ENCODE assay signal across 27 cellular contexts in the genomic region with DNA sequence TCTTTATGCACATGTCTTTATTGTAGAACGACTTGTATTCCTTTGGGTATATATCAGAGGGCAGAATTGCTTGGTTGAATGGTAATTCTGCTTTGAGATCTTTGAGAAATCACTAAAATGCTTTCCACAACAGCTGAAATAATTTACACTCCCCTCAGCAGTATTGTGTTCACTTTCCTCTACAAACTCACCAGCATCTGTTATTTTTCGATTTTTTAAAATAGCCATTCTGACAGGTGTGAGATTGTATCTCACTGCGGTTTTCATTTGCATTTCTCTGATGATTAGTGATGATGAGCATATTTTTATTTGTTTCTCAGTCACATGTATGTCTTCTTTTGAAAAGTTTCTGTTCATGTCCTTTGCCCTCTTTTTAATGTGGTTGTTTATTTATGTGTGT.
"Had no signal": no experiment of that assay in that cellular context is flagged by ENCODE, and none has a peak within 500 bp of the region (broad histone marks: within the 10 kb centered on the region; RNA-seq: fewer than 3 reads in every experiment).

No MANE protein-coding gene starts in this region.

- H3K4me1 ChIP-seq: parathyroid adenoma, psoas muscle, right lobe of liver, sigmoid colon, stomach, thyroid gland, tibial nerve, upper lobe of left lung, vagina had no signal

- H2AFZ ChIP-seq: parathyroid adenoma had no signal

- H3K79me2 ChIP-seq: parathyroid adenoma had no signal

- H3K9ac ChIP-seq: parathyroid adenoma had no signal

- H3K27ac ChIP-seq: neutrophil, ovary, parathyroid adenoma, psoas muscle, right lobe of liver, sigmoid colon, stomach, thoracic aorta, thyroid gland, tibial nerve, upper lobe of left lung, vagina had no signal

- ATAC-seq: naive thymus-derived CD8-positive, alpha-beta T cell; natural killer cell treated with Interleukin-12 subunit alpha and Interleukin-12 subunit beta and Interleukin-15 and Interleukin-18, amount 100 ng/mL, for 72 hours; psoas muscle; right cardiac atrium; right lobe of liver; stimulated activated effector memory CD8-positive, alpha-beta T cell treated with anti-CD3 and anti-CD28 coated beads, Interleukin-12 subunit alpha, Interleukin-12 subunit beta, amount 100 ng/mL, for 72 hours; stimulated activated naive B cell treated with anti-CD40 and anti-IgM and Interleukin-4, amounts not matched to agents 10 μg/mL and 1 μg/mL and 100 μg/mL, for 72 hours had no signal

- H3K9me3 ChIP-seq: neutrophil, ovary, psoas muscle, right lobe of liver, sigmoid colon, thoracic aorta, thyroid gland, upper lobe of left lung, vagina had no signal

- DNase-seq: naive thymus-derived CD8-positive, alpha-beta T cell; nephron progenitor cell; nucleus accumbens; ovary; posterior cingulate gyrus; psoas muscle; right cardiac atrium; right lobe of liver; sigmoid colon; small intestine; stimulated activated CD4-positive, alpha-beta T cell treated with anti-CD3 and anti-CD28 coated beads, Interleukin-15, amount 100 ng/mL, for 24 hours; stimulated activated CD4-positive, alpha-beta T cell treated with anti-CD3 and anti-CD28 coated beads, Interleukin-2, amount 100 ng/mL, for 24 hours; stimulated activated CD4-positive, alpha-beta T cell treated with anti-CD3 and anti-CD28 coated beads, Interleukin-2, amount 100 ng/mL, for 48 hours; stimulated activated CD4-positive, alpha-beta T cell treated with anti-CD3 and anti-CD28 coated beads, Interleukin-4, amount 100 ng/mL, for 24 hours; stimulated activated naive B cell treated with anti-CD40 and anti-IgM and Interleukin-4, amounts not matched to agents 10 μg/mL and 1 μg/mL and 100 μg/mL, for 72 hours; stimulated activated naive CD4-positive, alpha-beta T cell treated with Interleukin-2 at 50 U/mL for 16 hours; stomach; thyroid gland; trophoblast cell; upper lobe of left lung had no signal

- H3K27me3 ChIP-seq: neutrophil, ovary, right lobe of liver, sigmoid colon, stomach, thyroid gland, tibial nerve, upper lobe of left lung, vagina had no signal

- H3K4me3 ChIP-seq: ovary, psoas muscle, right lobe of liver, sigmoid colon, stomach, thoracic aorta, thyroid gland, tibial nerve, upper lobe of left lung, vagina had no signal

- H3K36me3 ChIP-seq: neutrophil, ovary, right lobe of liver, sigmoid colon, stomach, thoracic aorta, thyroid gland, tibial nerve, upper lobe of left lung, vagina had no signal
